ENCODE assay signal across 9 cellular contexts in genomic region chr12:49643961-49644619, GRCh38. TPM values are rescaled to one million over a fixed set of nuclear protein-coding genes. Genes with fewer than 3 reads are reported as not detected.
A peak's percentile ranks its signal among the peaks of the same experiment; 100 is the strongest.
DNase-seq lines count a peak whose midpoint lies in the region; ATAC-seq and TF ChIP-seq lines count a peak whose summit lies in the region.
"Had no signal": no experiment of that assay in that cellular context is flagged by ENCODE, and none has a peak within 500 bp of the region (broad histone marks: within the 10 kb centered on the region; RNA-seq: fewer than 3 reads in every experiment).

No MANE protein-coding gene starts in this region.

- peak overlapping the region; percentile 48 for H3K27ac Mint-ChIP-seq in activated T-cell treated with anti-CD3 and anti-CD28 coated beads, Interleukin-2, amount 50 U/mL, for 72 hours

- no peak overlapping the region for H3K4me3 Mint-ChIP-seq in activated T-cell treated with anti-CD3 and anti-CD28 coated beads, Interleukin-2, amount 50 U/mL, for 72 hours

- no peak overlapping the region for H3K4me3 ChIP-seq in body of pancreas

- WGBS in body of pancreas, 2 donors: 72 to 76% methylated on average over 8 of the region's 10 CpGs

- intact Hi-C loops in body of pancreas (cut with DNase I) (loop anchor here (5.0 kb wide), 1 partner anchor 63 kb away; the partner anchor contains the start of gene FMNL3), left colon (cut with DNase I, micrococcal nuclease) (loop anchor here in 1 of 2 donors (5.0 kb wide), 1 partner anchor 63 kb away; the partner anchor contains the start of gene FMNL3)

- H3K27ac ChIP-seq in body of pancreas: no peak overlapping the region

- no peaks in the 10 kb centered on the region for H3K4me1 ChIP-seq in body of pancreas

- H3K27me3 Mint-ChIP-seq in activated T-cell treated with anti-CD3 and anti-CD28 coated beads, Interleukin-2, amount 50 U/mL, for 72 hours (ENCODE audit: low read depth): no peaks in the 10 kb centered on the region

- no peaks in the 10 kb centered on the region for H3K27me3 ChIP-seq in body of pancreas

- H3K36me3 Mint-ChIP-seq in activated T-cell treated with anti-CD3 and anti-CD28 coated beads, Interleukin-2, amount 50 U/mL, for 72 hours (ENCODE audit: insufficient read depth in 2 of 2): peaks cover 0 to 11% of the 10 kb centered on the region in 2 donors

- DNase-seq in activated T-cell treated with anti-CD3 and anti-CD28 coated beads, Interleukin-2, amount 50 U/mL, for 72 hours: no peak
- no peak for DNase-seq in activated T-cell treated with anti-CD3 and anti-CD28 coated beads, Interleukin-2, amount 50 U/mL, for 1 hour
- DNase-seq in body of pancreas (peak in 1 of 4 donors; percentile 31), left colon (no peak), ureter (ENCODE audit: low spot score) (peak; percentile 64), hepatic stellate cell (ENCODE audit: low spot score) (no peak), NCI-H2227 treated with DMSO at 0.1 percent for 48 hours (lab: John Stamatoyannopoulos, UW) (no peak)

- H3K36me3 ChIP-seq in body of pancreas (replicated peaks in 1 of 2; ENCODE audit: insufficient read depth in 1 of 2, low read depth in 2 of 2): peaks cover 0 to 8% of the 10 kb centered on the region in 2 donors

- H3K4me1 Mint-ChIP-seq in activated T-cell treated with anti-CD3 and anti-CD28 coated beads, Interleukin-2, amount 50 U/mL, for 72 hours (ENCODE audit: low read depth): peaks cover 30% of the 10 kb centered on the region

- no peaks in the 10 kb centered on the region for H3K9me3 Mint-ChIP-seq in activated T-cell treated with anti-CD3 and anti-CD28 coated beads, Interleukin-2, amount 50 U/mL, for 72 hours

- TF ChIP-seq CTCF in body of pancreas (IDR thresholded peaks at IDR 0.05): no peak

- no peaks in the 10 kb centered on the region for H3K9me3 ChIP-seq in body of pancreas

- peak; percentile 23 to 33 for ATAC-seq in activated T-cell treated with anti-CD3 and anti-CD28 coated beads, Interleukin-2, amount 50 U/mL, for 72 hours (replicated peaks in 1 of 2)
- peak; percentile 30 for ATAC-seq in body of pancreas
- peak; percentile 9 for ATAC-seq in left colon
- ATAC-seq in activated CD4-positive, CD25-positive, alpha-beta regulatory T cell treated with anti-CD3 and anti-CD28 coated beads, Interleukin-2, amount 50 U/mL, for 24 hours: no peak

- no peak for TF ChIP-seq POLR2A in body of pancreas (IDR thresholded peaks at IDR 0.05)

RNA-seq across cellular contexts. Expression of gene PRPF40B, which starts 20.7 kb away (rescaled TPM):
- total RNA-seq in activated T-cell treated with anti-CD3 and anti-CD28 coated beads, Interleukin-2, amount 50 U/mL, for 72 hours: 10 to 100 TPM in 1 of 2 donors, 1 to 10 TPM in 1; 8.5 to 14.0 TPM
- 1 to 10 TPM; 6.3 to 9.3 TPM for total RNA-seq in body of pancreas
- total RNA-seq in left colon: 10 to 100 TPM; 12.6 to 13.6 TPM
- total RNA-seq in ureter: 44.4 TPM

RNA-seq across cellular contexts. Expression of gene FAM186B, which starts 38.7 kb away (rescaled TPM):
- under 1 TPM; 0.74 to 0.82 TPM for total RNA-seq in activated T-cell treated with anti-CD3 and anti-CD28 coated beads, Interleukin-2, amount 50 U/mL, for 72 hours
- total RNA-seq in body of pancreas (under 1 TPM in 1 of 2 donors, not detected in 1; 0.78 TPM), left colon (under 1 TPM; 0.25 to 0.31 TPM), ureter (1.2 TPM)
- total RNA-seq: epithelial cell of proximal tubule had no signal

Comparison
In these comparisons a context has a peak if more than half of its experiments do, and no peak if none do; other contexts are left out.
1. ATAC-seq: peak in activated T-cell treated with anti-CD3 and anti-CD28 coated beads, Interleukin-2, amount 50 U/mL, for 72 hours (2 of 2), body of pancreas (single experiment) and left colon (single experiment); none in activated CD4-positive, CD25-positive, alpha-beta regulatory T cell treated with anti-CD3 and anti-CD28 coated beads, Interleukin-2, amount 50 U/mL, for 24 hours (0 of 2).